Comparison of ENCODE assay signal across 12 cellular contexts in genomic region chr3:175940881-175941280, GRCh38.
DNase-seq lines count a peak whose midpoint lies in the region; ATAC-seq, FAIRE-seq and TF ChIP-seq lines count a peak whose summit lies in the region.
"Had no signal": no experiment of that assay in that cellular context is flagged by ENCODE, and none has a peak within 500 bp of the region (broad histone marks: within the 10 kb centered on the region; RNA-seq: fewer than 3 reads in every experiment).

No MANE protein-coding gene starts in this region.

- peak; percentile 44; the same call in 1 of the 2 replicates for TF ChIP-seq RAD21 in GM12878 (IDR thresholded peaks at IDR 0.05; ENCODE audit: insufficient read depth, low read depth, low read length)

- SMC1A ChIA-PET in GM12878 (lab: Charles Lee; ENCODE audit: uncharacterized antibody, unreplicated experiment): interaction anchor here (1.0 to 2.0 kb wide), 4 partner anchors 12 to 1814 kb away, joined by 3 to 7 read pairs (median 4); no protein-coding TSS in a partner anchor

- no peaks in the 10 kb centered on the region for H3K27me3 Mint-ChIP-seq in activated naive CD8-positive, alpha-beta T cell treated with anti-CD3 and anti-CD28 coated beads for 36 hours
- H3K27me3 Mint-ChIP-seq: memory B cell, type B pancreatic cell had no signal

- no peak overlapping the region for H3K27ac ChIP-seq in GM12878 (ENCODE audit: control insufficient read depth, insufficient read depth)
- no peak overlapping the region for H3K27ac ChIP-seq in trophoblast cell (ENCODE audit: low read depth, low read length)
- H3K27ac ChIP-seq: SK-N-MC had no signal

- TF ChIP-seq CTCF in GM12878 (IDR thresholded peaks at IDR 0.05 in 2 of 3, conservative IDR thresholded peaks at IDR 0.05 in 1 of 3; ENCODE audit: control insufficient read depth in 2 of 3, extremely low read depth in 1 of 3, insufficient read depth in 1 of 3, low read depth in 3 of 3, low read length in 3 of 3): peak; percentile 10 to 50 (median 32); a peak in 5 of 6 replicates

- no peaks in the 10 kb centered on the region for H3K79me1 ChIP-seq in trophoblast cell (ENCODE audit: low read length)

- H4K8ac ChIP-seq in trophoblast cell (ENCODE audit: low read depth, low read length): no peak overlapping the region

- BruUV-seq in GM12878 (replicated peaks; lab: Mats Ljungman, UMichigan): no TSS peak

- FAIRE-seq in GM12878 (lab: Jason Lieb, UNC): no peak

- H3K4me3 ChIP-seq in GM12878 (no peak overlapping the region), trophoblast cell (ENCODE audit: low read depth, low read length) (peak overlapping the region; percentile 23)
- H3K4me3 ChIP-seq: SK-N-MC had no signal

- intact Hi-C loops in GM12878 (cut with micrococcal nuclease; ENCODE audit: unreplicated experiment): loop anchor here (5.0 to 10.0 kb wide), 3 partner anchors 519 to 1076 kb away; no protein-coding TSS in a partner anchor

- H3K4me3 Mint-ChIP-seq in activated naive CD8-positive, alpha-beta T cell treated with anti-CD3 and anti-CD28 coated beads for 36 hours: no peak overlapping the region
- H3K4me3 Mint-ChIP-seq: memory B cell, type B pancreatic cell had no signal

- no peak overlapping the region for H3K4ac ChIP-seq in trophoblast cell (ENCODE audit: low read depth, low read length)

- H4K91ac ChIP-seq in trophoblast cell (ENCODE audit: low read depth, low read length): no peak overlapping the region

- peaks cover 18% of the 10 kb centered on the region for H3K9me3 Mint-ChIP-seq in activated naive CD8-positive, alpha-beta T cell treated with anti-CD3 and anti-CD28 coated beads for 36 hours
- H3K9me3 Mint-ChIP-seq: type B pancreatic cell had no signal

- ATAC-seq in GM12878 (peak; percentile 83), HG03196 (IDR thresholded peaks at IDR 0.05; ENCODE audit: unreplicated experiment) (no peak), HG03460 (IDR thresholded peaks at IDR 0.05; ENCODE audit: unreplicated experiment) (no peak)

- H3K9me3 ChIP-seq in GM12878 (replicated peaks; ENCODE audit: control insufficient read depth, insufficient read depth, low read length) (no peaks in the 10 kb centered on the region; the same call in 2 of the 3 replicates), trophoblast cell (ENCODE audit: insufficient read depth, low read depth, low read length) (peaks cover 4% of the 10 kb centered on the region)

- no peak overlapping the region for H2BK12ac ChIP-seq in trophoblast cell (ENCODE audit: low read length)

- no peak overlapping the region for H4K12ac ChIP-seq in trophoblast cell (ENCODE audit: low read depth, low read length)

- H3K36me3 ChIP-seq in GM12878 (ENCODE audit: control insufficient read depth in 2 of 2, insufficient read depth in 2 of 2, low read length in 1 of 2) (no peaks in the 10 kb centered on the region), trophoblast cell (ENCODE audit: control insufficient read depth in 1 of 2, insufficient read depth in 2 of 2, low read length in 2 of 2) (no peaks in the 10 kb centered on the region)

- POLR2A ChIA-PET in GM12878 (lab: Charles Lee): interaction anchor here (0.6 kb wide), 2 partner anchors 11 to 12 kb away, joined by 3 read pairs; no protein-coding TSS in a partner anchor

- H2BK120ac ChIP-seq in trophoblast cell (ENCODE audit: insufficient read depth, low read length, poor library complexity): no peak overlapping the region

- WGBS in GM12878 (ENCODE audit: insufficient coverage, insufficient replicate concordance, low lambda C conversion rate, missing lambda C conversion rate): 37% methylated on average over 6 of the region's 6 CpGs
- WGBS in trophoblast cell (ENCODE audit: extremely low coverage, insufficient coverage, insufficient read length): no CpG with 5 or more reads among the region's 6 CpGs

- H3K23ac ChIP-seq in trophoblast cell (ENCODE audit: low read length): no peak overlapping the region

- H4K20me1 ChIP-seq in GM12878 (ENCODE audit: control insufficient read depth, insufficient read depth): no peaks in the 10 kb centered on the region

- no peaks in the 10 kb centered on the region for H3K27me3 ChIP-seq in GM12878 (replicated peaks in 1 of 2; ENCODE audit: control insufficient read depth in 2 of 2, insufficient read depth in 2 of 2, low read length in 1 of 2)
- no peaks in the 10 kb centered on the region for H3K27me3 ChIP-seq in trophoblast cell (ENCODE audit: insufficient read depth, low read length)

- no peak overlapping the region for H2AFZ ChIP-seq in GM12878 (ENCODE audit: control insufficient read depth, low read depth, low read length)
- no peak overlapping the region for H2AFZ ChIP-seq in trophoblast cell (ENCODE audit: insufficient read depth, low read length, poor library complexity)

- in situ Hi-C loops in GM12878 (cut with MboI): no loop called here

- H3K9ac ChIP-seq in GM12878 (ENCODE audit: control insufficient read depth, insufficient read depth, low read length): no peak overlapping the region
- no peak overlapping the region for H3K9ac ChIP-seq in trophoblast cell (ENCODE audit: low read length)

- H2AK5ac ChIP-seq in trophoblast cell (ENCODE audit: low read length): no peak overlapping the region

- no peak for TF ChIP-seq EP300 in GM12878 (IDR thresholded peaks at IDR 0.05; ENCODE audit: borderline replicate concordance in 1 of 2, control insufficient read depth in 1 of 2, low read depth in 2 of 2, low read length in 2 of 2)

- H3K18ac ChIP-seq in trophoblast cell (ENCODE audit: low read length): no peak overlapping the region

- no peak overlapping the region for H3K14ac ChIP-seq in trophoblast cell (ENCODE audit: low read length)

- H3K4me1 Mint-ChIP-seq in activated naive CD8-positive, alpha-beta T cell treated with anti-CD3 and anti-CD28 coated beads for 36 hours: no peaks in the 10 kb centered on the region
- H3K4me1 Mint-ChIP-seq: memory B cell had no signal

- no peak for TF ChIP-seq POLR2A in GM12878 (IDR thresholded peaks at IDR 0.05; ENCODE audit: low read depth, low read length)

- H3K79me2 ChIP-seq in GM12878 (ENCODE audit: control insufficient read depth, insufficient read depth, low read length): no peaks in the 10 kb centered on the region
- no peaks in the 10 kb centered on the region for H3K79me2 ChIP-seq in trophoblast cell (ENCODE audit: control insufficient read depth, insufficient read depth, low read length, poor library complexity)

- CTCF ChIA-PET in GM12878 (lab: Yijun Ruan, JAX): interaction anchor here (0.6 to 2.1 kb wide), 7 partner anchors 10 to 890 kb away, joined by 3 to 11 read pairs (median 3); no protein-coding TSS in a partner anchor

- H3K27ac Mint-ChIP-seq in activated naive CD8-positive, alpha-beta T cell treated with anti-CD3 and anti-CD28 coated beads for 36 hours: no peak overlapping the region
- H3K27ac Mint-ChIP-seq: memory B cell, type B pancreatic cell had no signal

- RAD21 ChIA-PET in GM12878 (lab: Charles Lee; ENCODE audit: unreplicated experiment): interaction anchor here (1.0 to 2.4 kb wide), 6 partner anchors 583 to 1078 kb away, joined by 3 to 12 read pairs (median 6); no protein-coding TSS in a partner anchor

- H3K4me2 ChIP-seq in GM12878 (ENCODE audit: control insufficient read depth, insufficient read depth) (no peak overlapping the region), trophoblast cell (ENCODE audit: low read length) (no peak overlapping the region)

- H2BK5ac ChIP-seq in trophoblast cell (ENCODE audit: low read depth, low read length, poor library complexity): no peak overlapping the region

- H3K4me1 ChIP-seq in GM12878 (ENCODE audit: control insufficient read depth, insufficient read depth, low read length) (no peaks in the 10 kb centered on the region), trophoblast cell (ENCODE audit: control insufficient read depth in 1 of 2, insufficient read depth in 2 of 2, low read length in 2 of 2) (peaks cover 0 to 6% of the 10 kb centered on the region in 2 experiments)

- H3K36me3 Mint-ChIP-seq in activated naive CD8-positive, alpha-beta T cell treated with anti-CD3 and anti-CD28 coated beads for 36 hours: no peaks in the 10 kb centered on the region

- peak; percentile 2 for DNase-seq in NCI-H2107 (lab: John Stamatoyannopoulos, UW)
- no peak for DNase-seq in NCI-H2107 treated with DMSO at 0.1 percent for 48 hours (lab: John Stamatoyannopoulos, UW; ENCODE audit: unreplicated experiment)
- DNase-seq in HT1080 (ENCODE audit: low read depth): peak; percentile 50
- DNase-seq in GM12878 (ENCODE audit: low read depth, low spot score): no peak
- DNase-seq in trophoblast cell: peak; percentile 18 to 69
- no peak for DNase-seq in activated naive CD8-positive, alpha-beta T cell treated with anti-CD3 and anti-CD28 coated beads for 36 hours
- DNase-seq: effector CD8-positive, alpha-beta T cell had no signal

TF ChIP-seq in GM12878, 131 proteins besides CTCF, POLR2A, EP300 and RAD21 (continues in another document):
- TF ChIP-seq ZNF274 (IDR thresholded peaks at IDR 0.05; ENCODE audit: insufficient read depth, insufficient read length) (no peak), STAT1 (conservative IDR thresholded peaks at IDR 0.05) (no peak), IKZF2 (IDR thresholded peaks at IDR 0.05) (no peak), USF2 (IDR thresholded peaks at IDR 0.05; ENCODE audit: borderline replicate concordance, low read depth, low read length) (no peak), SP1 (IDR thresholded peaks at IDR 0.05; ENCODE audit: low read depth, low read length) (no peak), MTA2 (IDR thresholded peaks at IDR 0.05; ENCODE audit: low read depth) (no peak), CREB1 (IDR thresholded peaks at IDR 0.05; ENCODE audit: low read depth) (no peak), ATF3 (IDR thresholded peaks at IDR 0.05; ENCODE audit: borderline replicate concordance, extremely low read depth, low read depth, low read length) (no peak)

Comparison
In these comparisons a context has a peak if more than half of its experiments do, and no peak if none do; other contexts are left out.
1. DNase-seq: peak in NCI-H2107 (single experiment), HT1080 (single experiment) and trophoblast cell (2 of 2); none in NCI-H2107 treated with DMSO at 0.1 percent for 48 hours (single experiment), GM12878 (single experiment) and activated naive CD8-positive, alpha-beta T cell treated with anti-CD3 and anti-CD28 coated beads for 36 hours (single experiment).